20 cellular contexts compared by ENCODE assay signal in the genomic region with DNA sequence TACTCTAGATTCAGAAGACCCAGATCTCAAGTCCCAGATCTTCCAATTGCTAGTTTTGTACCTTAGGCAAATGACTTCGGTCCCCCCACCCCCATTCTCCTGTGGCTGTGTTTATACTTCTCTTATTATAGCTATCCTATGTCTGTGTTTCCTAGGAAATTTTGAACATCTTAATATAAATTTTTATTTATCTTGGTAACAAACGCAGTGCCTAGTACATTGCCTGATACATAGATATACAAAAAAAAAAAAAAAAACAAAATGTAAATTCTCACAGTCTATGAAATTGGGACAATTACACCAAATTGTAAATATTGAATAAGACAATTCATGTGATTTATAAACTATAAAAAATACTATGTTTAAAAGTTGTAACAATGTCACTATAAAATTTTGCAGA.
DNase-seq lines count a peak whose midpoint lies in the region; ATAC-seq and TF ChIP-seq lines count a peak whose summit lies in the region.
"Had no signal": no experiment of that assay in that cellular context is flagged by ENCODE, and none has a peak within 500 bp of the region (broad histone marks: within the 10 kb centered on the region; RNA-seq: fewer than 3 reads in every experiment).

No MANE protein-coding gene starts in this region.

- POLR2A ChIA-PET in HEK293 (lab: Yijun Ruan, JAX), result no interaction called here
- POLR2A ChIA-PET in WTC11 (lab: Charles Lee), result no interaction called here

- no peak overlapping the region for H3K4me3 Mint-ChIP-seq in WTC11
- H3K4me3 Mint-ChIP-seq: effector memory CD8-positive, alpha-beta T cell; stimulated activated memory B cell treated with anti-CD40 and anti-IgM and Interleukin-4, amounts not matched to agents 10 μg/mL and 1 μg/mL and 100 μg/mL, for 72 hours; T-cell had no signal

- H3K36me3 ChIP-seq in HEK293 (ENCODE audit: control insufficient read depth in 2 of 2, insufficient read depth in 1 of 2, low read length in 2 of 2), result no peaks in the 10 kb centered on the region
- no peaks in the 10 kb centered on the region for H3K36me3 ChIP-seq in smooth muscle cell (ENCODE audit: low read depth)
- H3K36me3 ChIP-seq: heart right ventricle, lower lobe of right lung, right lobe of liver had no signal

- TF ChIP-seq CTCF in HEK293 (tag by site-specific recombination; IDR thresholded peaks at IDR 0.05) (no peak), WTC11 (IDR thresholded peaks at IDR 0.05) (no peak), smooth muscle cell (IDR thresholded peaks at IDR 0.05; ENCODE audit: borderline replicate concordance, insufficient read depth, poor library complexity, severe bottlenecking) (no peak)

- CTCF ChIA-PET in HEK293 (lab: Yijun Ruan, JAX), result interaction anchor here (0.5 kb wide), 1 partner anchor 233 kb away, joined by 5 read pairs; no protein-coding TSS in a partner anchor
- CTCF ChIA-PET in WTC11 (lab: Charles Lee), result no interaction called here

- H3K9me3 Mint-ChIP-seq in WTC11, result peaks cover 13% of the 10 kb centered on the region; the same call in 1 of the 2 replicates
- H3K9me3 Mint-ChIP-seq: effector memory CD8-positive, alpha-beta T cell; stimulated activated memory B cell treated with anti-CD40 and anti-IgM and Interleukin-4, amounts not matched to agents 10 μg/mL and 1 μg/mL and 100 μg/mL, for 72 hours; T-cell had no signal

- no peaks in the 10 kb centered on the region for H4K20me1 ChIP-seq in smooth muscle cell (ENCODE audit: low read depth)

- peak overlapping the region; percentile 83 for H3K27ac Mint-ChIP-seq in WTC11
- H3K27ac Mint-ChIP-seq: effector memory CD8-positive, alpha-beta T cell; stimulated activated memory B cell treated with anti-CD40 and anti-IgM and Interleukin-4, amounts not matched to agents 10 μg/mL and 1 μg/mL and 100 μg/mL, for 72 hours; T-cell had no signal

- H3K36me3 Mint-ChIP-seq in WTC11, result no peaks in the 10 kb centered on the region
- H3K36me3 Mint-ChIP-seq: stimulated activated memory B cell treated with anti-CD40 and anti-IgM and Interleukin-4, amounts not matched to agents 10 μg/mL and 1 μg/mL and 100 μg/mL, for 72 hours; T-cell had no signal

- WGBS in smooth muscle cell (ENCODE audit: low lambda C conversion rate), result 92% methylated on average over 2 of the region's 2 CpGs

- no peak overlapping the region for H2AFZ ChIP-seq in smooth muscle cell (ENCODE audit: low read depth)

- DNase-seq in WTC11 (ENCODE audit: low spot score) (no peak), epithelial cell of prostate (ENCODE audit: low read depth, low spot score) (no peak), smooth muscle cell (lab: John Stamatoyannopoulos, UW; ENCODE audit: unreplicated experiment) (no peak), NCI-H1694 (lab: John Stamatoyannopoulos, UW) (no peak)
- DNase-seq: activated CD4-positive, alpha-beta T cell treated with anti-CD3 and anti-CD28 coated beads, Interleukin-2, amount 50 U/mL, for 1 hour; activated gamma-delta T cell treated with Interleukin-2 at 50 U/mL for 16 hours; caudate nucleus; effector memory CD8-positive, alpha-beta T cell; heart right ventricle; lower lobe of right lung; NCI-H187; NCI-H446 treated with DMSO at 0.1 percent for 48 hours; right lobe of liver; Right ventricle myocardium superior; T-cell had no signal

- peaks cover 41% of the 10 kb centered on the region for H3K4me1 Mint-ChIP-seq in WTC11
- H3K4me1 Mint-ChIP-seq: T-cell had no signal

- H3K79me2 ChIP-seq in smooth muscle cell (ENCODE audit: low read depth), result no peaks in the 10 kb centered on the region

- H3K4me1 ChIP-seq in HEK293 (ENCODE audit: control insufficient read depth, insufficient read depth, low read length) (peaks cover 20% of the 10 kb centered on the region), smooth muscle cell (ENCODE audit: low read depth) (peaks cover 10% of the 10 kb centered on the region)
- H3K4me1 ChIP-seq: right lobe of liver had no signal

- no peaks in the 10 kb centered on the region for H3K27me3 Mint-ChIP-seq in WTC11 (ENCODE audit: low read depth)

- H3K9me3 ChIP-seq in HEK293 (ENCODE audit: control insufficient read depth, insufficient read depth, low read depth, low read length), result no peaks in the 10 kb centered on the region
- H3K9me3 ChIP-seq in smooth muscle cell (replicated peaks; ENCODE audit: low read depth), result no peaks in the 10 kb centered on the region
- H3K9me3 ChIP-seq: heart right ventricle, lower lobe of right lung, right lobe of liver had no signal

- H3F3A ChIP-seq in smooth muscle cell (ENCODE audit: low read depth), result peaks cover 26% of the 10 kb centered on the region

- H3K27ac ChIP-seq in HEK293 (ENCODE audit: extremely low read depth, low read depth, low read length), result peak overlapping the region; percentile 89
- H3K27ac ChIP-seq in epithelial cell of prostate, result peak overlapping the region; percentile 75
- H3K27ac ChIP-seq in smooth muscle cell (ENCODE audit: low read depth), result peak overlapping the region; percentile 97
- H3K27ac ChIP-seq: right lobe of liver had no signal

- H3K27me3 ChIP-seq in smooth muscle cell (ENCODE audit: low read depth), result no peaks in the 10 kb centered on the region
- H3K27me3 ChIP-seq: heart right ventricle, right lobe of liver had no signal

- H3K9ac ChIP-seq in smooth muscle cell (ENCODE audit: low read depth), result peak overlapping the region; percentile 16

- H3K4me3 ChIP-seq in HEK293 (ENCODE audit: low read depth, low read length) (no peak overlapping the region), smooth muscle cell (no peak overlapping the region)
- H3K4me3 ChIP-seq: heart right ventricle, lower lobe of right lung, right lobe of liver had no signal

- no peak for ATAC-seq in WTC11
- no peak for ATAC-seq in HG02623 (IDR thresholded peaks at IDR 0.05; ENCODE audit: unreplicated experiment)
- no peak for ATAC-seq in HG02981 (IDR thresholded peaks at IDR 0.05; ENCODE audit: unreplicated experiment)
- no peak for ATAC-seq in HG03108 (IDR thresholded peaks at IDR 0.05; ENCODE audit: unreplicated experiment)
- ATAC-seq: effector memory CD8-positive, alpha-beta T cell; stimulated activated memory B cell treated with anti-CD40 and anti-IgM and Interleukin-4, amounts not matched to agents 10 μg/mL and 1 μg/mL and 100 μg/mL, for 72 hours; T-cell had no signal

- peak overlapping the region; percentile 33 for H3K4me2 ChIP-seq in smooth muscle cell

TF ChIP-seq in HEK293, 187 proteins besides CTCF, POLR2A, EP300 and RAD21:
- TF ChIP-seq ZNF571 (tag by site-specific recombination; IDR thresholded peaks at IDR 0.05) (no peak), ZNF311 (tag by site-specific recombination; IDR thresholded peaks at IDR 0.05; ENCODE audit: borderline replicate concordance) (no peak), ZNF335 (tag by site-specific recombination; conservative IDR thresholded peaks at IDR 0.05) (no peak), KLF7 (tag by site-specific recombination; IDR thresholded peaks at IDR 0.05; ENCODE audit: borderline replicate concordance) (no peak), ZNF629 (tag by site-specific recombination; IDR thresholded peaks at IDR 0.05) (no peak), ZNF354C (tag by site-specific recombination; IDR thresholded peaks at IDR 0.05; ENCODE audit: borderline replicate concordance, low read depth) (no peak)
TF ChIP-seq in HEK293: peak in this region for 0.

TF ChIP-seq in WTC11, 78 proteins besides CTCF, POLR2A, EP300 and RAD21:
- TF ChIP-seq ATF2 (CRISPR knock-in tag; IDR thresholded peaks at IDR 0.05; ENCODE audit: borderline replicate concordance, low read depth), result no peak
- TF ChIP-seq, protein P1, sequence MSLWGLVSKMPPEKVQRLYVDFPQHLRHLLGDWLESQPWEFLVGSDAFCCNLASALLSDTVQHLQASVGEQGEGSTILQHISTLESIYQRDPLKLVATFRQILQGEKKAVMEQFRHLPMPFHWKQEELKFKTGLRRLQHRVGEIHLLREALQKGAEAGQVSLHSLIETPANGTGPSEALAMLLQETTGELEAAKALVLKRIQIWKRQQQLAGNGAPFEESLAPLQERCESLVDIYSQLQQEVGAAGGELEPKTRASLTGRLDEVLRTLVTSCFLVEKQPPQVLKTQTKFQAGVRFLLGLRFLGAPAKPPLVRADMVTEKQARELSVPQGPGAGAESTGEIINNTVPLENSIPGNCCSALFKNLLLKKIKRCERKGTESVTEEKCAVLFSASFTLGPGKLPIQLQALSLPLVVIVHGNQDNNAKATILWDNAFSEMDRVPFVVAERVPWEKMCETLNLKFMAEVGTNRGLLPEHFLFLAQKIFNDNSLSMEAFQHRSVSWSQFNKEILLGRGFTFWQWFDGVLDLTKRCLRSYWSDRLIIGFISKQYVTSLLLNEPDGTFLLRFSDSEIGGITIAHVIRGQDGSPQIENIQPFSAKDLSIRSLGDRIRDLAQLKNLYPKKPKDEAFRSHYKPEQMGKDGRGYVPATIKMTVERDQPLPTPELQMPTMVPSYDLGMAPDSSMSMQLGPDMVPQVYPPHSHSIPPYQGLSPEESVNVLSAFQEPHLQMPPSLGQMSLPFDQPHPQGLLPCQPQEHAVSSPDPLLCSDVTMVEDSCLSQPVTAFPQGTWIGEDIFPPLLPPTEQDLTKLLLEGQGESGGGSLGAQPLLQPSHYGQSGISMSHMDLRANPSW (CRISPR knock-in tag; conservative IDR thresholded peaks at IDR 0.05; ENCODE audit: low read depth), result no peak
- no peak for TF ChIP-seq CREB1 (CRISPR knock-in tag; IDR thresholded peaks at IDR 0.05)
- TF ChIP-seq ETV6 (CRISPR knock-in tag; IDR thresholded peaks at IDR 0.05), result no peak
- no peak for TF ChIP-seq CREM (CRISPR knock-in tag; IDR thresholded peaks at IDR 0.05)
- no peak for TF ChIP-seq ZNF671 (CRISPR knock-in tag; IDR thresholded peaks at IDR 0.05)
- no peak for TF ChIP-seq ZNF423 (CRISPR knock-in tag; IDR thresholded peaks at IDR 0.05)
- no peak for TF ChIP-seq TEAD1 (CRISPR knock-in tag; IDR thresholded peaks at IDR 0.05)
- no peak for TF ChIP-seq FOXJ3 (CRISPR knock-in tag; IDR thresholded peaks at IDR 0.05; ENCODE audit: borderline replicate concordance)
- TF ChIP-seq HMGA2 (CRISPR knock-in tag; IDR thresholded peaks at IDR 0.05), result no peak
- no peak for TF ChIP-seq EMX1 (CRISPR knock-in tag; IDR thresholded peaks at IDR 0.05)
- TF ChIP-seq ATF1 (CRISPR knock-in tag; IDR thresholded peaks at IDR 0.05), result no peak
